ENCODE assay signal across 2 cellular contexts in the genomic region with DNA sequence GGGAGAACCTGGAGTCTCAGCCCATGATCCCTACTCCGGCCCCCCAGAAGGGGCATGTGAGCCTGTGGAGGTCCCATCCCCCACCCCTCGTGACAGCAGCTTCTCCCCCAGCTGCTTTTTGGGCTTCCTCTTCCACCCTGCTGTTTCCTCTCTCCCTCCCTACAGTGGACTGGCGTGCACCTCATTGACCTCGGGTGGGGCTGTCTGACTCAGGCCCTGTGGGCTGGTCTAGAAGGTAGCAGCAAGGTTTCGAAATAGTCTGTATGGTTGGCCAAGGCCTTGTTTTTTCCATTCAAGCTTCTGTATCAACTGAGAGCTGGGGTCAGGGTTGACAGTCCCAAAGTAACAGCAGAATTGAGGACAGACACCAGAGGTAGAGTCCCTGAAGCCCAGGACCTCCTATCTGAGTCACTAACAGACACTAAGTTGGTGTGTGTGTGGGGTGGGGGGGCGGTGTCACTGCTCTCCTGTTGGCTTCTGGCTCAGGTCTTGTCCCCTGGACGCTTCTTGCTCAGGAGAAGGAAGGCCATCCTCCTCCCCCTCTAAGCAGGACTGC.
TF ChIP-seq lines count a peak whose summit lies in the region.

No MANE protein-coding gene starts in this region.

TF ChIP-seq in GM12878, 131 proteins besides CTCF, POLR2A, EP300 and RAD21 (continues in another document):
- TF ChIP-seq SUPT20H (IDR thresholded peaks at IDR 0.05; ENCODE audit: borderline replicate concordance, control insufficient read depth, low read depth, low read length) = no peak
- TF ChIP-seq SMAD1 (IDR thresholded peaks at IDR 0.05; ENCODE audit: low read depth, partially characterized antibody) = no peak
- peak; percentile 78; the same call in 1 of the 2 replicates for TF ChIP-seq CHD2 (IDR thresholded peaks at IDR 0.05; ENCODE audit: borderline replicate concordance, low read depth, low read length)
- TF ChIP-seq, protein P1, sequence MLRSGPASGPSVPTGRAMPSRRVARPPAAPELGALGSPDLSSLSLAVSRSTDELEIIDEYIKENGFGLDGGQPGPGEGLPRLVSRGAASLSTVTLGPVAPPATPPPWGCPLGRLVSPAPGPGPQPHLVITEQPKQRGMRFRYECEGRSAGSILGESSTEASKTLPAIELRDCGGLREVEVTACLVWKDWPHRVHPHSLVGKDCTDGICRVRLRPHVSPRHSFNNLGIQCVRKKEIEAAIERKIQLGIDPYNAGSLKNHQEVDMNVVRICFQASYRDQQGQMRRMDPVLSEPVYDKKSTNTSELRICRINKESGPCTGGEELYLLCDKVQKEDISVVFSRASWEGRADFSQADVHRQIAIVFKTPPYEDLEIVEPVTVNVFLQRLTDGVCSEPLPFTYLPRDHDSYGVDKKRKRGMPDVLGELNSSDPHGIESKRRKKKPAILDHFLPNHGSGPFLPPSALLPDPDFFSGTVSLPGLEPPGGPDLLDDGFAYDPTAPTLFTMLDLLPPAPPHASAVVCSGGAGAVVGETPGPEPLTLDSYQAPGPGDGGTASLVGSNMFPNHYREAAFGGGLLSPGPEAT (IDR thresholded peaks at IDR 0.05; ENCODE audit: low read depth) = peak; percentile 33; the same call in 1 of the 2 replicates
- peak; percentile 77 for TF ChIP-seq IKZF1 (conservative IDR thresholded peaks at IDR 0.05)
- TF ChIP-seq LARP7 (IDR thresholded peaks at IDR 0.05) = no peak
- peak; percentile 60; the same call in 1 of the 2 replicates for TF ChIP-seq GATAD2B (conservative IDR thresholded peaks at IDR 0.05; ENCODE audit: low read depth)
- TF ChIP-seq ELK1 (IDR thresholded peaks at IDR 0.05; ENCODE audit: low read depth, low read length) = 0 out of 2 replicates have a peak, but pooled peaks have one; percentile 9
- TF ChIP-seq REST (IDR thresholded peaks at IDR 0.05; ENCODE audit: low read depth, low read length) = no peak
- TF ChIP-seq BHLHE40 (IDR thresholded peaks at IDR 0.05; ENCODE audit: borderline replicate concordance in 1 of 2, low read depth in 2 of 2, low read length in 1 of 2) = peak; percentile 19 to 64; a peak in 2 of 4 replicates
- TF ChIP-seq, protein P2, sequence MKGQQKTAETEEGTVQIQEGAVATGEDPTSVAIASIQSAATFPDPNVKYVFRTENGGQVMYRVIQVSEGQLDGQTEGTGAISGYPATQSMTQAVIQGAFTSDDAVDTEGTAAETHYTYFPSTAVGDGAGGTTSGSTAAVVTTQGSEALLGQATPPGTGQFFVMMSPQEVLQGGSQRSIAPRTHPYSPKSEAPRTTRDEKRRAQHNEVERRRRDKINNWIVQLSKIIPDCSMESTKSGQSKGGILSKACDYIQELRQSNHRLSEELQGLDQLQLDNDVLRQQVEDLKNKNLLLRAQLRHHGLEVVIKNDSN (IDR thresholded peaks at IDR 0.05; ENCODE audit: borderline replicate concordance, extremely low read length, insufficient read depth, low read depth, low read length) = peak; percentile 24
- peak; percentile 59; the same call in 1 of the 2 replicates for TF ChIP-seq RAD51 (IDR thresholded peaks at IDR 0.05)
- TF ChIP-seq TCF3 (IDR thresholded peaks at IDR 0.05; ENCODE audit: borderline replicate concordance, insufficient read depth, low read depth, low read length) = 0 out of 2 replicates have a peak, but pooled peaks have one; percentile 5
- TF ChIP-seq SMARCA5 (IDR thresholded peaks at IDR 0.05) = peak; percentile 13; the same call in 1 of the 2 replicates
- 0 out of 2 replicates have a peak, but pooled peaks have one; percentile 50 for TF ChIP-seq PAX5 (IDR thresholded peaks at IDR 0.05; ENCODE audit: borderline replicate concordance, low read depth, low read length)

TF ChIP-seq in SK-N-SH treated with all-trans-retinoic acid at 6 μM for 48 hours, 23 proteins besides CTCF, POLR2A, EP300 and RAD21 (continued from another document):
- TF ChIP-seq, protein P3, sequence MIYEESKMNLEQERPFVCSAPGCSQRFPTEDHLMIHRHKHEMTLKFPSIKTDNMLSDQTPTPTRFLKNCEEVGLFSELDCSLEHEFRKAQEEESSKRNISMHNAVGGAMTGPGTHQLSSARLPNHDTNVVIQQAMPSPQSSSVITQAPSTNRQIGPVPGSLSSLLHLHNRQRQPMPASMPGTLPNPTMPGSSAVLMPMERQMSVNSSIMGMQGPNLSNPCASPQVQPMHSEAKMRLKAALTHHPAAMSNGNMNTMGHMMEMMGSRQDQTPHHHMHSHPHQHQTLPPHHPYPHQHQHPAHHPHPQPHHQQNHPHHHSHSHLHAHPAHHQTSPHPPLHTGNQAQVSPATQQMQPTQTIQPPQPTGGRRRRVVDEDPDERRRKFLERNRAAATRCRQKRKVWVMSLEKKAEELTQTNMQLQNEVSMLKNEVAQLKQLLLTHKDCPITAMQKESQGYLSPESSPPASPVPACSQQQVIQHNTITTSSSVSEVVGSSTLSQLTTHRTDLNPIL (CRISPR knock-in tag; IDR thresholded peaks at IDR 0.05; ENCODE audit: low read depth) = no peak
- no peak for TF ChIP-seq ZC3H10 (CRISPR knock-in tag; IDR thresholded peaks at IDR 0.05)
- no peak for TF ChIP-seq TSHZ2 (CRISPR knock-in tag; IDR thresholded peaks at IDR 0.05)
- TF ChIP-seq SNAI2 (CRISPR knock-in tag; IDR thresholded peaks at IDR 0.05) = no peak
- TF ChIP-seq BACH2 (CRISPR knock-in tag; IDR thresholded peaks at IDR 0.05; ENCODE audit: borderline replicate concordance) = no peak
- TF ChIP-seq ZNF565 (CRISPR knock-in tag; conservative IDR thresholded peaks at IDR 0.05; ENCODE audit: low read depth) = no peak
- TF ChIP-seq TOX (CRISPR knock-in tag; IDR thresholded peaks at IDR 0.05; ENCODE audit: borderline replicate concordance) = no peak
- no peak for TF ChIP-seq OSR1 (CRISPR knock-in tag; IDR thresholded peaks at IDR 0.05)
- TF ChIP-seq, protein P4, sequence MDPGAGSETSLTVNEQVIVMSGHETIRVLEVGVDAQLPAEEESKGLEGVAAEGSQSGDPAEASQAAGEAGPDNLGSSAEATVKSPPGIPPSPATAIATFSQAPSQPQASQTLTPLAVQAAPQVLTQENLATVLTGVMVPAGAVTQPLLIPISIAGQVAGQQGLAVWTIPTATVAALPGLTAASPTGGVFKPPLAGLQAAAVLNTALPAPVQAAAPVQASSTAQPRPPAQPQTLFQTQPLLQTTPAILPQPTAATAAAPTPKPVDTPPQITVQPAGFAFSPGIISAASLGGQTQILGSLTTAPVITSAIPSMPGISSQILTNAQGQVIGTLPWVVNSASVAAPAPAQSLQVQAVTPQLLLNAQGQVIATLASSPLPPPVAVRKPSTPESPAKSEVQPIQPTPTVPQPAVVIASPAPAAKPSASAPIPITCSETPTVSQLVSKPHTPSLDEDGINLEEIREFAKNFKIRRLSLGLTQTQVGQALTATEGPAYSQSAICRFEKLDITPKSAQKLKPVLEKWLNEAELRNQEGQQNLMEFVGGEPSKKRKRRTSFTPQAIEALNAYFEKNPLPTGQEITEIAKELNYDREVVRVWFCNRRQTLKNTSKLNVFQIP (CRISPR knock-in tag; IDR thresholded peaks at IDR 0.05; ENCODE audit: borderline replicate concordance, low read depth) = no peak
- no peak for TF ChIP-seq GLIS3 (CRISPR knock-in tag; IDR thresholded peaks at IDR 0.05)
- TF ChIP-seq RARB (CRISPR knock-in tag; IDR thresholded peaks at IDR 0.05) = no peak
- no peak for TF ChIP-seq PPARA (CRISPR knock-in tag; IDR thresholded peaks at IDR 0.05; ENCODE audit: borderline replicate concordance)
- no peak for TF ChIP-seq PATZ1 (CRISPR knock-in tag; IDR thresholded peaks at IDR 0.05; ENCODE audit: borderline replicate concordance)
- no peak for TF ChIP-seq CSDC2 (CRISPR knock-in tag; IDR thresholded peaks at IDR 0.05)
- no peak for TF ChIP-seq TCF4 (CRISPR knock-in tag; IDR thresholded peaks at IDR 0.05; ENCODE audit: borderline replicate concordance)
